ENCODE assay signal across 8 cellular contexts in the genomic region with DNA sequence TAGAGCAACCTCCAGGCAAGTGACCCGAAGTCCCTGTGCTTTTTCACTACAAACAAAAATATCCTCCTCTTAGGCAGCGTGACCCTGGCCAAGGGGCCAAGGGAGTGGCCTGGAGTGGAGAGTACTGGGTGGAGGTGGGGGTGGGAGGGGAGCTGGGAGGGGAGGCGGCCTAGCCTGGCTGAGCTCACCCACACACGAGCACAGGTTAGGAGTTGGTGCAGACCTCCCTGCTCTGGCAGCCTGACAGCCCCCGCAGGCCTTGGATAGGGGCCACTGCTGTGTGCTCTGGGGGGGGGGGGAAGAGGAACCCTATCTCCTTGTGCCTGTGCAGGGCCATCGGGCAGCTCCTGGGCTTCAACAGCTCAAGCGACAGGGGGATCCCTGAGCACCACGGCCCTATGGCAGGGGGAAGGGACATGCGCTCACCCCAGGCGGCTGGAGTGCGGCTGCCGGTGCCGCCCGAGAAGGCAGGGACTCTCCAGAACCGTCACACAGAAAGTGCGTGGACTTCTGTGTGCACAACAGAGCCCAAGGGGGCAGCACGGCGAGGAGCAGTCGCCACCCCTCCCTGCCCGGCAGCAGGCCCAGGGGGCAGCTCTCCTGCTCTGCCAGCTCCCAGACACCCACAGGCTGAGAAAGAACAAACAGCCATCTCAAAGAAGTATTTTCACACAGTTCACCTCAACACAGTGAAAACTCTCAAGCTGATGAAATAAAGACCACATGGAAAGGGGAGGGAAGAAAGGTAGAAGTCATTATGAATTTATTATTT. TPM values are rescaled to one million over a fixed set of nuclear protein-coding genes. Genes with fewer than 3 reads are reported as not detected.
DNase-seq lines count a peak whose midpoint lies in the region; ATAC-seq and TF ChIP-seq lines count a peak whose summit lies in the region.

No MANE protein-coding gene starts in this region.

- ATAC-seq in GM21447 (IDR thresholded peaks at IDR 0.05; ENCODE audit: unreplicated experiment) (peak; percentile 11), HG03439 (IDR thresholded peaks at IDR 0.05; ENCODE audit: unreplicated experiment) (no peak)
- ATAC-seq in activated T-helper 17 cell treated with anti-CD3 and anti-CD28 coated beads, Interleukin-2, amount 50 U/mL, for 72 hours (replicated peaks), result peak; percentile 0
- ATAC-seq in stimulated activated naive CD8-positive, alpha-beta T cell treated with anti-CD3 and anti-CD28 coated beads, Interleukin-15, Interleukin-2, amounts not matched to agents 100 U/mL and 50 U/mL, for 24 hours, result peak; percentile 8

- H4K20me1 ChIP-seq in hepatocyte (ENCODE audit: insufficient read depth, poor library complexity, severe bottlenecking), result peaks cover 60% of the 10 kb centered on the region

- no peak overlapping the region for H3K4me3 ChIP-seq in hepatocyte

- no peaks in the 10 kb centered on the region for H3K9me2 ChIP-seq in hepatocyte (replicated peaks; ENCODE audit: insufficient read depth)

- peaks cover 35% of the 10 kb centered on the region for H3K4me1 Mint-ChIP-seq in activated T-helper 17 cell treated with anti-CD3 and anti-CD28 coated beads, Interleukin-2, amount 50 U/mL, for 72 hours

- peaks cover 40% of the 10 kb centered on the region for H3K79me2 ChIP-seq in hepatocyte

- H3K36me3 ChIP-seq in hepatocyte (replicated peaks; ENCODE audit: insufficient read depth, low read depth), result no peaks in the 10 kb centered on the region

- H3K27me3 ChIP-seq in hepatocyte, result no peaks in the 10 kb centered on the region

- H3K27ac Mint-ChIP-seq in activated T-helper 17 cell treated with anti-CD3 and anti-CD28 coated beads, Interleukin-2, amount 50 U/mL, for 72 hours, result peak overlapping the region; percentile 96

- H3K4me1 ChIP-seq in hepatocyte (ENCODE audit: insufficient read depth), result peaks cover 27% of the 10 kb centered on the region

- DNase-seq in hepatocyte (ENCODE audit: low spot score) (no peak), NCI-H748 (lab: John Stamatoyannopoulos, UW; ENCODE audit: unreplicated experiment) (no peak), HuH-7.5 (ENCODE audit: low spot score) (no peak)
- no peak for DNase-seq in stimulated activated naive CD8-positive, alpha-beta T cell treated with anti-CD3 and anti-CD28 coated beads, Interleukin-15, Interleukin-2, amounts not matched to agents 100 U/mL and 50 U/mL, for 24 hours
- no peak for DNase-seq in activated CD8-positive, alpha-beta memory T cell treated with anti-CD3 and anti-CD28 coated beads, Interleukin-2, amount 50 U/mL, for 48 hours

- H3K9me3 Mint-ChIP-seq in activated T-helper 17 cell treated with anti-CD3 and anti-CD28 coated beads, Interleukin-2, amount 50 U/mL, for 72 hours, result no peaks in the 10 kb centered on the region

- H3K36me3 Mint-ChIP-seq in activated T-helper 17 cell treated with anti-CD3 and anti-CD28 coated beads, Interleukin-2, amount 50 U/mL, for 72 hours (ENCODE audit: low read depth), result peaks cover 98% of the 10 kb centered on the region

- TF ChIP-seq CTCF in hepatocyte (IDR thresholded peaks at IDR 0.05; ENCODE audit: poor library complexity), result no peak

- no peak overlapping the region for H2AFZ ChIP-seq in hepatocyte

- peak overlapping the region; percentile 68 for H3K27ac ChIP-seq in hepatocyte

- peak overlapping the region; percentile 65 for H3K4me3 Mint-ChIP-seq in activated T-helper 17 cell treated with anti-CD3 and anti-CD28 coated beads, Interleukin-2, amount 50 U/mL, for 72 hours

- H3K4me2 ChIP-seq in hepatocyte, result peak overlapping the region; percentile 20

- no peaks in the 10 kb centered on the region for H3K27me3 Mint-ChIP-seq in activated T-helper 17 cell treated with anti-CD3 and anti-CD28 coated beads, Interleukin-2, amount 50 U/mL, for 72 hours

- H3K9me3 ChIP-seq in hepatocyte (ENCODE audit: low read depth), result no peaks in the 10 kb centered on the region

- 75% methylated on average over 15 of the region's 20 CpGs for WGBS in hepatocyte (ENCODE audit: low lambda C conversion rate, missing lambda C conversion rate)

RNA-seq across cellular contexts. Expression of a gene that starts 13.3 kb away (rescaled TPM):
- total RNA-seq in activated T-helper 17 cell treated with anti-CD3 and anti-CD28 coated beads, Interleukin-2, amount 50 U/mL, for 72 hours, result 100 to 1,000 TPM; 167 to 309 TPM
- 240 and 290 TPM in 2 replicates for total RNA-seq in hepatocyte
- polyA plus RNA-seq in hepatocyte, result 114 and 125 TPM in 2 replicates

RNA-seq across cellular contexts. Expression of a gene that starts 29.5 kb away (rescaled TPM):
- total RNA-seq in activated T-helper 17 cell treated with anti-CD3 and anti-CD28 coated beads, Interleukin-2, amount 50 U/mL, for 72 hours, result 10 to 100 TPM; 36.9 to 37.7 TPM
- 10.0 and 15.7 TPM in 2 replicates for total RNA-seq in hepatocyte
- polyA plus RNA-seq in hepatocyte, result 29.8 and 49.5 TPM in 2 replicates

RNA-seq across cellular contexts. Expression of a gene that starts 31.4 kb away (rescaled TPM):
- 100 to 1,000 TPM; 140 to 142 TPM for total RNA-seq in activated T-helper 17 cell treated with anti-CD3 and anti-CD28 coated beads, Interleukin-2, amount 50 U/mL, for 72 hours
- total RNA-seq in hepatocyte, result 55.7 and 72.5 TPM in 2 replicates
- polyA plus RNA-seq in hepatocyte, result 152 and 193 TPM in 2 replicates
